In genomic region chr5:155085282-155085990, GRCh38 we compare ENCODE assay signal across 26 cellular contexts.
A peak's percentile ranks its signal among the peaks of the same experiment; 100 is the strongest.
DNase-seq lines count a peak whose midpoint lies in the region; ATAC-seq, FAIRE-seq and TF ChIP-seq lines count a peak whose summit lies in the region.
"Had no signal": no experiment of that assay in that cellular context is flagged by ENCODE, and none has a peak within 500 bp of the region (broad histone marks: within the 10 kb centered on the region; RNA-seq: fewer than 3 reads in every experiment).

No MANE protein-coding gene starts in this region.

- H3K36me3 Mint-ChIP-seq in T-cell, result no peaks in the 10 kb centered on the region
- no peaks in the 10 kb centered on the region for H3K36me3 Mint-ChIP-seq in CD8-positive, alpha-beta T cell

- POLR2A ChIA-PET in A673 (lab: Charles Lee; ENCODE audit: low non-redundant PET), result no interaction called here
- POLR2A ChIA-PET in T-cell (lab: Charles Lee), result no interaction called here
- POLR2A ChIA-PET in CD8-positive, alpha-beta T cell (lab: Charles Lee), result no interaction called here

- H3K27me3 Mint-ChIP-seq in T-cell, result peaks cover 2 to 7% of the 10 kb centered on the region in 2 donors
- peaks cover 17% of the 10 kb centered on the region for H3K27me3 Mint-ChIP-seq in CD8-positive, alpha-beta T cell (ENCODE audit: low read depth)

- H3K27me3 ChIP-seq in A673 (replicated peaks; ENCODE audit: insufficient read depth, low read depth, low read length, poor library complexity), result no peaks in the 10 kb centered on the region
- no peaks in the 10 kb centered on the region for H3K27me3 ChIP-seq in bronchial epithelial cell (ENCODE audit: control insufficient read depth, insufficient read depth, low read length)
- H3K27me3 ChIP-seq in CD8-positive, alpha-beta T cell (ENCODE audit: insufficient read depth, low read length), result no peaks in the 10 kb centered on the region
- H3K27me3 ChIP-seq: brain microvascular endothelial cell, vagina had no signal

- peaks cover 0 to 5% (median 0%) of the 10 kb centered on the region in 3 donors for H3K9me3 Mint-ChIP-seq in T-cell
- no peaks in the 10 kb centered on the region for H3K9me3 Mint-ChIP-seq in CD8-positive, alpha-beta T cell
- H3K9me3 Mint-ChIP-seq: nephron had no signal

- BruUV-seq in A673 (replicated peaks; lab: Mats Ljungman, UMichigan), result no TSS peak

- H3K4me3 Mint-ChIP-seq in T-cell, result no peak overlapping the region
- no peak overlapping the region for H3K4me3 Mint-ChIP-seq in CD8-positive, alpha-beta T cell
- H3K4me3 Mint-ChIP-seq: activated B cell treated with CpG ODN at 0.5 μM for 24 hours, nephron had no signal

- H3K36me3 ChIP-seq in A673 (ENCODE audit: insufficient read depth, low read length, poor library complexity, severe bottlenecking), result no peaks in the 10 kb centered on the region
- no peaks in the 10 kb centered on the region for H3K36me3 ChIP-seq in bronchial epithelial cell (ENCODE audit: control insufficient read depth, insufficient read depth, low read length)
- H3K36me3 ChIP-seq in CD8-positive, alpha-beta T cell (ENCODE audit: insufficient read depth, low read length), result no peaks in the 10 kb centered on the region
- H3K36me3 ChIP-seq: brain microvascular endothelial cell, HAP-1, vagina had no signal

- FAIRE-seq in HTR-8/SVneo (lab: Jason Lieb, UNC), result peak; percentile 23
- peak; percentile 86 for FAIRE-seq in bronchial epithelial cell (lab: Jason Lieb, UNC)
- FAIRE-seq: colon, K562 had no signal

- no peak overlapping the region for H3K27ac ChIP-seq in A673 (ENCODE audit: low read depth, low read length, poor library complexity, severe bottlenecking)
- H3K27ac ChIP-seq in CD8-positive, alpha-beta T cell (ENCODE audit: low read depth, low read length), result no peak overlapping the region
- H3K27ac ChIP-seq: brain microvascular endothelial cell, C4-2B, parathyroid adenoma, PC-9, vagina had no signal

- H3K9me3 ChIP-seq in A673 (ENCODE audit: low read depth, low read length, poor library complexity, severe bottlenecking), result no peaks in the 10 kb centered on the region
- H3K9me3 ChIP-seq in CD8-positive, alpha-beta T cell (ENCODE audit: low read length), result no peaks in the 10 kb centered on the region
- H3K9me3 ChIP-seq: HAP-1, vagina had no signal

- H3K4me1 Mint-ChIP-seq in T-cell, result no peaks in the 10 kb centered on the region
- H3K4me1 Mint-ChIP-seq in CD8-positive, alpha-beta T cell (ENCODE audit: low read depth), result no peaks in the 10 kb centered on the region
- H3K4me1 Mint-ChIP-seq: activated B cell treated with CpG ODN at 0.5 μM for 24 hours had no signal

- no peak overlapping the region for H3K27ac Mint-ChIP-seq in T-cell
- no peak overlapping the region for H3K27ac Mint-ChIP-seq in CD8-positive, alpha-beta T cell
- H3K27ac Mint-ChIP-seq: activated B cell treated with CpG ODN at 0.5 μM for 24 hours had no signal

- TF ChIP-seq CTCF in A673 (conservative IDR thresholded peaks at IDR 0.05; ENCODE audit: low read depth, low read length) (no peak), bronchial epithelial cell (IDR thresholded peaks at IDR 0.05; ENCODE audit: insufficient read depth, low read length, severe bottlenecking) (no peak)
- no peak for TF ChIP-seq CTCF in CD8-positive, alpha-beta T cell (IDR thresholded peaks at IDR 0.05)

- DNase-seq in A673 (ENCODE audit: low spot score) (peak; percentile 27), HTR-8/SVneo (ENCODE audit: insufficient read length, low spot score) (no peak), bronchial epithelial cell (ENCODE audit: low read depth) (peak; percentile 94), left kidney (ENCODE audit: low read depth, low spot score) (peak; percentile 20), T-cell (no peak)
- DNase-seq in CD8-positive, alpha-beta T cell, result no peak
- DNase-seq: ACHN; activated B cell treated with CpG ODN at 0.5 μM for 24 hours; activated CD4-positive, alpha-beta T cell treated with anti-CD3 and anti-CD28 coated beads, Interleukin-2, amount 50 U/mL, for 48 hours; activated effector memory CD4-positive, alpha-beta T cell treated with Interleukin-2 at 50 U/mL for 16 hours; brain microvascular endothelial cell; glutamatergic neuron; left colon; NCI-H2227 treated with DMSO at 0.1 percent for 48 hours; PC-9; T-helper 2 cell had no signal

- ATAC-seq in T-cell (replicated peaks in 1 of 4) (no peak), HG02884 (IDR thresholded peaks at IDR 0.05; ENCODE audit: unreplicated experiment) (no peak), HG03025 (IDR thresholded peaks at IDR 0.05; ENCODE audit: low FRiP score, unreplicated experiment) (no peak)
- no peak for ATAC-seq in CD8-positive, alpha-beta T cell
- ATAC-seq: K562, left colon, sciatic nerve had no signal

- peaks cover 5% of the 10 kb centered on the region for H3K4me1 ChIP-seq in A673 (ENCODE audit: insufficient read depth, low read length, poor library complexity, severe bottlenecking)
- no peaks in the 10 kb centered on the region for H3K4me1 ChIP-seq in CD8-positive, alpha-beta T cell (ENCODE audit: insufficient read depth, low read length)
- H3K4me1 ChIP-seq: HAP-1, parathyroid adenoma had no signal

- intact Hi-C loops in A673 (cut with micrococcal nuclease; ENCODE audit: unreplicated experiment), result no loop called here
- intact Hi-C loops in CD8-positive, alpha-beta T cell (cut with DNase I, micrococcal nuclease), result no loop called here

- CTCF ChIA-PET in A673 (lab: Charles Lee), result no interaction called here
- CTCF ChIA-PET in T-cell (lab: Charles Lee), result no interaction called here
- CTCF ChIA-PET in CD8-positive, alpha-beta T cell (lab: Charles Lee), result no interaction called here

- H3K4me3 ChIP-seq in A673 (ENCODE audit: low read depth, low read length, poor library complexity, severe bottlenecking) (no peak overlapping the region), bronchial epithelial cell (ENCODE audit: low read depth, low read length) (no peak overlapping the region)
- no peak overlapping the region for H3K4me3 ChIP-seq in CD8-positive, alpha-beta T cell (ENCODE audit: low read depth, low read length)
- H3K4me3 ChIP-seq: HAP-1, K562, PC-9, vagina had no signal

Comparison
In these comparisons a context has a peak if more than half of its experiments do, and no peak if none do; other contexts are left out.
1. DNase-seq: peak in A673 (single experiment), bronchial epithelial cell (single experiment) and left kidney (single experiment); none in HTR-8/SVneo (single experiment), T-cell (0 of 34) and CD8-positive, alpha-beta T cell (0 of 7).